In the genomic region with DNA sequence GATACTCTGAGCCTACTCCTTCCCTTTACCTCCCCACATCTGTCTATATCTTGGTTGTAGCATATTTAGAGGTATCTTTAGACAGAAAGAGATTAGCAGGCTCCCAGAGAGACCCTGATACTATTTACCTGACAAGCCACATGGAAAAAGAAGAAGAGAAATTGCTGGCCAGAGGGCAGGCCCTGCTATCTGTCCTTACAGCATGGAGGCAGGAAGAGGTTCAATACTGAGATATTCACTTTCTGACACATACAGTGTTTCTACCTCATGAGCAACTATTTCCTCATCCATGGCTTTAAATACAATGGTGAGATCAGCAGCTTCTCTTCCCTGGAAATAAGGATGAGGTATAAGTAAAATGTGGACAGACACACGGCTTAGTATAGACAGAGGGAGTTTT, we compare ENCODE assay signal across 1 cellular context.
TF ChIP-seq lines count a peak whose summit lies in the region.

No MANE protein-coding gene starts in this region.

TF ChIP-seq in K562, 482 proteins besides CTCF, POLR2A, EP300 and RAD21 (continued from another document):
- peak; percentile 63; the same call in 1 of the 2 replicates for TF ChIP-seq NCOA1 (IDR thresholded peaks at IDR 0.05; ENCODE audit: low read depth)
- TF ChIP-seq, protein P1, sequence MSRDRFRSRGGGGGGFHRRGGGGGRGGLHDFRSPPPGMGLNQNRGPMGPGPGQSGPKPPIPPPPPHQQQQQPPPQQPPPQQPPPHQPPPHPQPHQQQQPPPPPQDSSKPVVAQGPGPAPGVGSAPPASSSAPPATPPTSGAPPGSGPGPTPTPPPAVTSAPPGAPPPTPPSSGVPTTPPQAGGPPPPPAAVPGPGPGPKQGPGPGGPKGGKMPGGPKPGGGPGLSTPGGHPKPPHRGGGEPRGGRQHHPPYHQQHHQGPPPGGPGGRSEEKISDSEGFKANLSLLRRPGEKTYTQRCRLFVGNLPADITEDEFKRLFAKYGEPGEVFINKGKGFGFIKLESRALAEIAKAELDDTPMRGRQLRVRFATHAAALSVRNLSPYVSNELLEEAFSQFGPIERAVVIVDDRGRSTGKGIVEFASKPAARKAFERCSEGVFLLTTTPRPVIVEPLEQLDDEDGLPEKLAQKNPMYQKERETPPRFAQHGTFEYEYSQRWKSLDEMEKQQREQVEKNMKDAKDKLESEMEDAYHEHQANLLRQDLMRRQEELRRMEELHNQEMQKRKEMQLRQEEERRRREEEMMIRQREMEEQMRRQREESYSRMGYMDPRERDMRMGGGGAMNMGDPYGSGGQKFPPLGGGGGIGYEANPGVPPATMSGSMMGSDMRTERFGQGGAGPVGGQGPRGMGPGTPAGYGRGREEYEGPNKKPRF (IDR thresholded peaks at IDR 0.05; ENCODE audit: low read depth, low read length) = no peak
- 0 out of 4 replicates have a peak, but pooled peaks of 1 of the 2 experiments have one; percentile 27 for TF ChIP-seq KDM1A (IDR thresholded peaks at IDR 0.05)
- TF ChIP-seq ZNF175 (CRISPR knock-in tag; IDR thresholded peaks at IDR 0.05; ENCODE audit: low read depth) = peak; percentile 87
- TF ChIP-seq, protein P2, sequence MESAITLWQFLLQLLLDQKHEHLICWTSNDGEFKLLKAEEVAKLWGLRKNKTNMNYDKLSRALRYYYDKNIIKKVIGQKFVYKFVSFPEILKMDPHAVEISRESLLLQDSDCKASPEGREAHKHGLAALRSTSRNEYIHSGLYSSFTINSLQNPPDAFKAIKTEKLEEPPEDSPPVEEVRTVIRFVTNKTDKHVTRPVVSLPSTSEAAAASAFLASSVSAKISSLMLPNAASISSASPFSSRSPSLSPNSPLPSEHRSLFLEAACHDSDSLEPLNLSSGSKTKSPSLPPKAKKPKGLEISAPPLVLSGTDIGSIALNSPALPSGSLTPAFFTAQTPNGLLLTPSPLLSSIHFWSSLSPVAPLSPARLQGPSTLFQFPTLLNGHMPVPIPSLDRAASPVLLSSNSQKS (CRISPR knock-in tag; IDR thresholded peaks at IDR 0.05) = no peak
- TF ChIP-seq CXXC5 (CRISPR knock-in tag; IDR thresholded peaks at IDR 0.05) = 0 out of 2 replicates have a peak, but pooled peaks have one; percentile 16
